In genomic region chr9:98263482-98264357, GRCh38 we compare ENCODE assay signal across 8 cellular contexts. TPM values are rescaled to one million over a fixed set of nuclear protein-coding genes. Genes with fewer than 3 reads are reported as not detected.
DNase-seq lines count a peak whose midpoint lies in the region; ATAC-seq, FAIRE-seq and TF ChIP-seq lines count a peak whose summit lies in the region.

No MANE protein-coding gene starts in this region.

- intact Hi-C loops in kidney (cut with DNase I) = loop anchor here (5.0 kb wide), 1 partner anchor 56 kb away; no protein-coding TSS in a partner anchor

- FAIRE-seq in bronchial epithelial cell (lab: Jason Lieb, UNC) (no peak), kidney (lab: Jason Lieb, UNC) (peak; percentile 42)

- peaks cover 49% of the 10 kb centered on the region for H3K4me1 Mint-ChIP-seq in WTC11

- no peak overlapping the region for H3K4me3 ChIP-seq in GM12875 (ENCODE audit: low read depth, low read length)
- no peak overlapping the region for H3K4me3 ChIP-seq in bronchial epithelial cell (ENCODE audit: low read depth, low read length)
- no peak overlapping the region for H3K4me3 ChIP-seq in kidney (ENCODE audit: low read length in 2 of 2)

- no peaks in the 10 kb centered on the region for H3K36me3 Mint-ChIP-seq in WTC11

- peak; percentile 72 for ATAC-seq in HG03066 (IDR thresholded peaks at IDR 0.05; ENCODE audit: low read depth, unreplicated experiment)
- peak; percentile 99 for ATAC-seq in WTC11
- ATAC-seq in HG03139 (IDR thresholded peaks at IDR 0.05; ENCODE audit: unreplicated experiment) = no peak

- no peaks in the 10 kb centered on the region for H3K27me3 Mint-ChIP-seq in WTC11 (ENCODE audit: low read depth)

- POLR2A ChIA-PET in WTC11 (lab: Charles Lee) = interaction anchor here (1.5 kb wide), 1 partner anchor 145 kb away, joined by 4 read pairs; the partner anchor contains the start of gene TRIM14

- no peaks in the 10 kb centered on the region for H3K9me3 ChIP-seq in kidney (ENCODE audit: control insufficient read depth in 1 of 2, low read length in 2 of 2)

- H3K27me3 ChIP-seq in bronchial epithelial cell (ENCODE audit: control insufficient read depth, insufficient read depth, low read length) = no peaks in the 10 kb centered on the region

- no peak overlapping the region for H3K27ac ChIP-seq in kidney (ENCODE audit: low read depth in 2 of 2, low read length in 2 of 2)

- no peak overlapping the region for H3K9ac ChIP-seq in kidney (ENCODE audit: low read length in 2 of 2)

- CTCF ChIA-PET in WTC11 (lab: Charles Lee) = interaction anchor here (0.6 to 2.4 kb wide), 11 partner anchors 8 to 229 kb away, joined by 3 to 10 read pairs (median 5); partner anchors contain the start of genes NANS and TBC1D2

- H3K9me3 Mint-ChIP-seq in WTC11 = no peaks in the 10 kb centered on the region

- TF ChIP-seq CTCF in GM12875 (IDR thresholded peaks at IDR 0.05; ENCODE audit: borderline replicate concordance, insufficient read depth, low read depth, low read length) (peak; percentile 92), WTC11 (IDR thresholded peaks at IDR 0.05) (peak; percentile 58; the same call in 1 of the 2 replicates), bronchial epithelial cell (IDR thresholded peaks at IDR 0.05; ENCODE audit: insufficient read depth, low read length, severe bottlenecking) (peak; percentile 89), kidney (IDR thresholded peaks at IDR 0.05; ENCODE audit: borderline replicate concordance, extremely low read depth, insufficient read depth) (peak; percentile 96)

- H3K4me3 Mint-ChIP-seq in WTC11 = no peak overlapping the region

- H3K36me3 ChIP-seq in bronchial epithelial cell (ENCODE audit: control insufficient read depth, insufficient read depth, low read length) (no peaks in the 10 kb centered on the region), kidney (ENCODE audit: control insufficient read depth in 1 of 2, insufficient read depth in 2 of 2, low read length in 2 of 2) (no peaks in the 10 kb centered on the region)

- H3K4me1 ChIP-seq in kidney (ENCODE audit: control insufficient read depth in 1 of 2, insufficient read depth in 1 of 2, low read depth in 1 of 2, low read length in 2 of 2) = no peaks in the 10 kb centered on the region

- H3K27ac Mint-ChIP-seq in WTC11 = no peak overlapping the region

- DNase-seq in NCI-H2196 (lab: John Stamatoyannopoulos, UW; ENCODE audit: unreplicated experiment) (peak; percentile 81), WTC11 (ENCODE audit: low spot score) (peak; percentile 86), bronchial epithelial cell (ENCODE audit: low read depth) (peak; percentile 71), kidney (peak; percentile 86)
- DNase-seq in stimulated activated CD4-positive, alpha-beta T cell treated with anti-CD3 and anti-CD28 coated beads, Interleukin-1b, Interleukin-23, amount 100 ng/mL, for 4 hours (ENCODE audit: low read depth in 2 of 2) = peak; percentile 71 to 73

TF ChIP-seq in WTC11, 78 proteins besides CTCF, POLR2A, EP300 and RAD21:
- no peak for TF ChIP-seq NR1H2 (CRISPR knock-in tag; IDR thresholded peaks at IDR 0.05)
- no peak for TF ChIP-seq ETV6 (CRISPR knock-in tag; IDR thresholded peaks at IDR 0.05)
- no peak for TF ChIP-seq CBFB (CRISPR knock-in tag; IDR thresholded peaks at IDR 0.05; ENCODE audit: low read depth)

RNA-seq across cellular contexts. Expression of gene TBC1D2, which starts 8.3 kb away (rescaled TPM):
- total RNA-seq in WTC11 (2021) = 10.6 to 11.4 TPM (median 11.1 TPM) in 3 replicates
- 46.0 and 54.0 TPM in 2 replicates for total RNA-seq in bronchial epithelial cell
- 19.6 TPM for total RNA-seq in kidney
- polyA plus RNA-seq in kidney (ENCODE audit: insufficient read depth, low read depth, low replicate concordance) = 7.7 TPM
